Comparison of ENCODE assay signal across 27 cellular contexts in genomic region chr3:183619020-183619419, GRCh38.
"Had no signal": no experiment of that assay in that cellular context is flagged by ENCODE, and none has a peak within 500 bp of the region (broad histone marks: within the 10 kb centered on the region; RNA-seq: fewer than 3 reads in every experiment).

No MANE protein-coding gene starts in this region.

- ATAC-seq: activated CD4-positive, CD25-positive, alpha-beta regulatory T cell treated with anti-CD3 and anti-CD28 coated beads, Interleukin-2, amount 50 U/mL, for 24 hours; activated CD8-positive, alpha-beta T cell treated with anti-CD3 and anti-CD28 coated beads for 36 hours; activated naive CD8-positive, alpha-beta T cell treated with anti-CD3 and anti-CD28 coated beads, Interleukin-2, amount 50 U/mL, for 24 hours; T-cell had no signal

- H3K36me3 ChIP-seq: ascending aorta, breast epithelium, cardiac muscle cell, colonic mucosa, esophagus squamous epithelium, WERI-Rb-1 had no signal

- H3K4me3 ChIP-seq: ascending aorta, breast epithelium, cardiac muscle cell, colonic mucosa, esophagus squamous epithelium had no signal

- H3K27me3 ChIP-seq: ascending aorta, breast epithelium, cardiac muscle cell, colonic mucosa, esophagus squamous epithelium had no signal

- H3K9me3 ChIP-seq: ascending aorta, breast epithelium, colonic mucosa, esophagus squamous epithelium had no signal

- DNase-seq: activated B cell treated with CpG ODN at 0.5 μM for 24 hours; activated CD4-positive, alpha-beta T cell treated with anti-CD3 and anti-CD28 coated beads for 48 hours; activated CD4-positive, alpha-beta T cell treated with anti-CD3 and anti-CD28 coated beads, Interleukin-2, amount 50 U/mL, for 1 hour; activated CD4-positive, alpha-beta T cell treated with anti-CD3 and anti-CD28 coated beads, Interleukin-2, amount 50 U/mL, for 48 hours; activated CD8-positive, alpha-beta memory T cell treated with anti-CD3 and anti-CD28 coated beads for 24 hours; activated CD8-positive, alpha-beta T cell treated with anti-CD3 and anti-CD28 coated beads for 36 hours; activated effector memory CD4-positive, alpha-beta T cell treated with anti-CD3 and anti-CD28 coated beads, Interleukin-2, amount 50 U/mL, for 16 hours; activated naive CD4-positive, alpha-beta T cell treated with anti-CD3 and anti-CD28 coated beads for 36 hours; activated naive CD8-positive, alpha-beta T cell treated with anti-CD3 and anti-CD28 coated beads for 36 hours; activated naive CD8-positive, alpha-beta T cell treated with anti-CD3 and anti-CD28 coated beads, Interleukin-2, amount 50 U/mL, for 24 hours; activated T-cell treated with anti-CD3 and anti-CD28 coated beads, Interleukin-2, amount 50 U/mL, for 1 hour; activated T-cell treated with anti-CD3 and anti-CD28 coated beads, Interleukin-2, amount 50 U/mL, for 48 hours; central memory CD4-positive, alpha-beta T cell; cerebellar nuclear complex; colonic mucosa; effector CD8-positive, alpha-beta T cell; esophagus squamous epithelium; foreskin melanocyte; SW 1271; T-cell; T1000; WERI-Rb-1 had no signal

- H3K27ac ChIP-seq: ascending aorta, breast epithelium, cardiac muscle cell, colonic mucosa, epithelial cell of prostate, esophagus squamous epithelium, WERI-Rb-1 had no signal

- H3K4me1 ChIP-seq: ascending aorta, breast epithelium, colonic mucosa, esophagus squamous epithelium had no signal
